Comparison of ENCODE assay signal across 2 cellular contexts in genomic region chr22:44398791-44399190, GRCh38.
TF ChIP-seq lines count a peak whose summit lies in the region.

No MANE protein-coding gene starts in this region.

TF ChIP-seq in SK-N-SH, 30 proteins besides CTCF, POLR2A, EP300 and RAD21 (continued from another document):
- TF ChIP-seq, protein P1, sequence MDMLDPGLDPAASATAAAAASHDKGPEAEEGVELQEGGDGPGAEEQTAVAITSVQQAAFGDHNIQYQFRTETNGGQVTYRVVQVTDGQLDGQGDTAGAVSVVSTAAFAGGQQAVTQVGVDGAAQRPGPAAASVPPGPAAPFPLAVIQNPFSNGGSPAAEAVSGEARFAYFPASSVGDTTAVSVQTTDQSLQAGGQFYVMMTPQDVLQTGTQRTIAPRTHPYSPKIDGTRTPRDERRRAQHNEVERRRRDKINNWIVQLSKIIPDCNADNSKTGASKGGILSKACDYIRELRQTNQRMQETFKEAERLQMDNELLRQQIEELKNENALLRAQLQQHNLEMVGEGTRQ (IDR thresholded peaks at IDR 0.05; ENCODE audit: borderline replicate concordance, low read depth, low read length): no peak
TF ChIP-seq in SK-N-SH: peak in this region for 0.

TF ChIP-seq in SK-N-SH treated with all-trans-retinoic acid at 6 μM for 48 hours, 23 proteins besides CTCF, POLR2A, EP300 and RAD21 (continued from another document):
- TF ChIP-seq POU6F1 (CRISPR knock-in tag; IDR thresholded peaks at IDR 0.05; ENCODE audit: borderline replicate concordance, low read depth) (no peak), BACH2 (CRISPR knock-in tag; IDR thresholded peaks at IDR 0.05; ENCODE audit: borderline replicate concordance) (no peak), TOX (CRISPR knock-in tag; IDR thresholded peaks at IDR 0.05; ENCODE audit: borderline replicate concordance) (no peak), CSDC2 (CRISPR knock-in tag; IDR thresholded peaks at IDR 0.05) (no peak), PPARA (CRISPR knock-in tag; IDR thresholded peaks at IDR 0.05; ENCODE audit: borderline replicate concordance) (no peak), ZNF565 (CRISPR knock-in tag; conservative IDR thresholded peaks at IDR 0.05; ENCODE audit: low read depth) (no peak), OSR1 (CRISPR knock-in tag; IDR thresholded peaks at IDR 0.05) (no peak), SNAI2 (CRISPR knock-in tag; IDR thresholded peaks at IDR 0.05) (no peak), ZFP3 (CRISPR knock-in tag; IDR thresholded peaks at IDR 0.05) (no peak)
- TF ChIP-seq, protein P2, sequence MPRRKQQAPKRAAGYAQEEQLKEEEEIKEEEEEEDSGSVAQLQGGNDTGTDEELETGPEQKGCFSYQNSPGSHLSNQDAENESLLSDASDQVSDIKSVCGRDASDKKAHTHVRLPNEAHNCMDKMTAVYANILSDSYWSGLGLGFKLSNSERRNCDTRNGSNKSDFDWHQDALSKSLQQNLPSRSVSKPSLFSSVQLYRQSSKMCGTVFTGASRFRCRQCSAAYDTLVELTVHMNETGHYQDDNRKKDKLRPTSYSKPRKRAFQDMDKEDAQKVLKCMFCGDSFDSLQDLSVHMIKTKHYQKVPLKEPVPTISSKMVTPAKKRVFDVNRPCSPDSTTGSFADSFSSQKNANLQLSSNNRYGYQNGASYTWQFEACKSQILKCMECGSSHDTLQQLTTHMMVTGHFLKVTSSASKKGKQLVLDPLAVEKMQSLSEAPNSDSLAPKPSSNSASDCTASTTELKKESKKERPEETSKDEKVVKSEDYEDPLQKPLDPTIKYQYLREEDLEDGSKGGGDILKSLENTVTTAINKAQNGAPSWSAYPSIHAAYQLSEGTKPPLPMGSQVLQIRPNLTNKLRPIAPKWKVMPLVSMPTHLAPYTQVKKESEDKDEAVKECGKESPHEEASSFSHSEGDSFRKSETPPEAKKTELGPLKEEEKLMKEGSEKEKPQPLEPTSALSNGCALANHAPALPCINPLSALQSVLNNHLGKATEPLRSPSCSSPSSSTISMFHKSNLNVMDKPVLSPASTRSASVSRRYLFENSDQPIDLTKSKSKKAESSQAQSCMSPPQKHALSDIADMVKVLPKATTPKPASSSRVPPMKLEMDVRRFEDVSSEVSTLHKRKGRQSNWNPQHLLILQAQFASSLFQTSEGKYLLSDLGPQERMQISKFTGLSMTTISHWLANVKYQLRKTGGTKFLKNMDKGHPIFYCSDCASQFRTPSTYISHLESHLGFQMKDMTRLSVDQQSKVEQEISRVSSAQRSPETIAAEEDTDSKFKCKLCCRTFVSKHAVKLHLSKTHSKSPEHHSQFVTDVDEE (CRISPR knock-in tag; IDR thresholded peaks at IDR 0.05): no peak
- TF ChIP-seq, protein P3, sequence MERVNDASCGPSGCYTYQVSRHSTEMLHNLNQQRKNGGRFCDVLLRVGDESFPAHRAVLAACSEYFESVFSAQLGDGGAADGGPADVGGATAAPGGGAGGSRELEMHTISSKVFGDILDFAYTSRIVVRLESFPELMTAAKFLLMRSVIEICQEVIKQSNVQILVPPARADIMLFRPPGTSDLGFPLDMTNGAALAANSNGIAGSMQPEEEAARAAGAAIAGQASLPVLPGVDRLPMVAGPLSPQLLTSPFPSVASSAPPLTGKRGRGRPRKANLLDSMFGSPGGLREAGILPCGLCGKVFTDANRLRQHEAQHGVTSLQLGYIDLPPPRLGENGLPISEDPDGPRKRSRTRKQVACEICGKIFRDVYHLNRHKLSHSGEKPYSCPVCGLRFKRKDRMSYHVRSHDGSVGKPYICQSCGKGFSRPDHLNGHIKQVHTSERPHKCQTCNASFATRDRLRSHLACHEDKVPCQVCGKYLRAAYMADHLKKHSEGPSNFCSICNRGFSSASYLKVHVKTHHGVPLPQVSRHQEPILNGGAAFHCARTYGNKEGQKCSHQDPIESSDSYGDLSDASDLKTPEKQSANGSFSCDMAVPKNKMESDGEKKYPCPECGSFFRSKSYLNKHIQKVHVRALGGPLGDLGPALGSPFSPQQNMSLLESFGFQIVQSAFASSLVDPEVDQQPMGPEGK (CRISPR knock-in tag; IDR thresholded peaks at IDR 0.05; ENCODE audit: borderline replicate concordance): no peak
TF ChIP-seq in SK-N-SH treated with all-trans-retinoic acid at 6 μM for 48 hours: peak in this region for 0.
